ENCODE assay signal across 26 cellular contexts in genomic region chr21:43573921-43574320, GRCh38.
DNase-seq lines count a peak whose midpoint lies in the region; FAIRE-seq and TF ChIP-seq lines count a peak whose summit lies in the region.
"Had no signal": no experiment of that assay in that cellular context is flagged by ENCODE, and none has a peak within 500 bp of the region (broad histone marks: within the 10 kb centered on the region; RNA-seq: fewer than 3 reads in every experiment).

No MANE protein-coding gene starts in this region.

- H3K9ac ChIP-seq in kidney (ENCODE audit: low read length in 2 of 2) = no peak overlapping the region

- H3K4me1 ChIP-seq in HEK293 (ENCODE audit: control insufficient read depth, insufficient read depth, low read length) (no peaks in the 10 kb centered on the region), uterus (peaks cover 0 to 5% of the 10 kb centered on the region in 2 donors), kidney (ENCODE audit: control insufficient read depth in 1 of 2, insufficient read depth in 1 of 2, low read depth in 1 of 2, low read length in 2 of 2) (peaks cover 0 to 3% of the 10 kb centered on the region in 2 donors)
- H3K4me1 ChIP-seq: A549 had no signal

- H3K9me3 Mint-ChIP-seq in dendritic cell treated with granulocyte-macrophage colony-stimulating factor and Interleukin-4, amounts not matched to agents 40 ng/mL and 50 ng/mL, for 4 days = no peaks in the 10 kb centered on the region
- H3K9me3 Mint-ChIP-seq in osteocyte (ENCODE audit: unreplicated experiment) = no peaks in the 10 kb centered on the region
- H3K9me3 Mint-ChIP-seq: CD8-positive, alpha-beta memory T cell had no signal

- H3K36me3 ChIP-seq in HEK293 (ENCODE audit: control insufficient read depth in 2 of 2, insufficient read depth in 1 of 2, low read length in 2 of 2) (no peaks in the 10 kb centered on the region), uterus (no peaks in the 10 kb centered on the region), kidney (ENCODE audit: control insufficient read depth in 1 of 2, insufficient read depth in 2 of 2, low read length in 2 of 2) (no peaks in the 10 kb centered on the region)
- H3K36me3 ChIP-seq: SJCRH30 had no signal

- peaks cover 6% of the 10 kb centered on the region for H3K27me3 Mint-ChIP-seq in dendritic cell treated with granulocyte-macrophage colony-stimulating factor and Interleukin-4, amounts not matched to agents 40 ng/mL and 50 ng/mL, for 4 days
- H3K27me3 Mint-ChIP-seq in osteocyte (ENCODE audit: unreplicated experiment) = no peaks in the 10 kb centered on the region

- TF ChIP-seq CTCF in HEK293 (tag by site-specific recombination; IDR thresholded peaks at IDR 0.05) (no peak), osteocyte (IDR thresholded peaks at IDR 0.05) (no peak), uterus (IDR thresholded peaks at IDR 0.05) (no peak), kidney (IDR thresholded peaks at IDR 0.05; ENCODE audit: borderline replicate concordance, extremely low read depth, insufficient read depth) (no peak)

- POLR2A ChIA-PET in HEK293 (lab: Yijun Ruan, JAX) = no interaction called here

- no peaks in the 10 kb centered on the region for H3K27me3 ChIP-seq in uterus
- H3K27me3 ChIP-seq: SJCRH30 had no signal

- H3K27ac Mint-ChIP-seq in dendritic cell treated with granulocyte-macrophage colony-stimulating factor and Interleukin-4, amounts not matched to agents 40 ng/mL and 50 ng/mL, for 4 days = peak overlapping the region; percentile 85
- peak overlapping the region; percentile 44 for H3K27ac Mint-ChIP-seq in osteocyte (ENCODE audit: unreplicated experiment)

- H3K27ac ChIP-seq in HEK293 (ENCODE audit: extremely low read depth, low read depth, low read length) = no peak overlapping the region
- H3K27ac ChIP-seq in uterus = peak overlapping the region; percentile 91 to 92
- no peak overlapping the region for H3K27ac ChIP-seq in kidney (ENCODE audit: low read depth in 2 of 2, low read length in 2 of 2)
- H3K27ac ChIP-seq: C4-2B had no signal

- H3K36me3 Mint-ChIP-seq in dendritic cell treated with granulocyte-macrophage colony-stimulating factor and Interleukin-4, amounts not matched to agents 40 ng/mL and 50 ng/mL, for 4 days (ENCODE audit: low read depth) = no peaks in the 10 kb centered on the region
- no peaks in the 10 kb centered on the region for H3K36me3 Mint-ChIP-seq in osteocyte (ENCODE audit: unreplicated experiment)
- H3K36me3 Mint-ChIP-seq: CD8-positive, alpha-beta memory T cell had no signal

- CTCF ChIA-PET in HEK293 (lab: Yijun Ruan, JAX) = no interaction called here

- no peak for TF ChIP-seq POLR2A in uterus (IDR thresholded peaks at IDR 0.05)

- H3K4me3 Mint-ChIP-seq in dendritic cell treated with granulocyte-macrophage colony-stimulating factor and Interleukin-4, amounts not matched to agents 40 ng/mL and 50 ng/mL, for 4 days = no peak overlapping the region
- H3K4me3 Mint-ChIP-seq in osteocyte (ENCODE audit: unreplicated experiment) = no peak overlapping the region

- intact Hi-C loops in dendritic cell treated with granulocyte-macrophage colony-stimulating factor and Interleukin-4, amounts not matched to agents 40 ng/mL and 50 ng/mL, for 4 days (cut with micrococcal nuclease) = no loop called here
- intact Hi-C loops in uterus (cut with DNase I; ENCODE audit: low total_unique reads) = no loop called here
- intact Hi-C loops in kidney (cut with DNase I) = no loop called here

- H3K4me3 ChIP-seq in HEK293 (ENCODE audit: low read depth, low read length) (no peak overlapping the region), uterus (no peak overlapping the region), kidney (ENCODE audit: low read length in 2 of 2) (no peak overlapping the region)
- H3K4me3 ChIP-seq: A549, K562, SJCRH30 had no signal

- no peak for FAIRE-seq in kidney (lab: Jason Lieb, UNC)
- FAIRE-seq: A549, GM12892, HTR-8/SVneo, K562 had no signal

- H3K4me1 Mint-ChIP-seq in dendritic cell treated with granulocyte-macrophage colony-stimulating factor and Interleukin-4, amounts not matched to agents 40 ng/mL and 50 ng/mL, for 4 days (ENCODE audit: low read depth) = peaks cover 28% of the 10 kb centered on the region
- H3K4me1 Mint-ChIP-seq in osteocyte (ENCODE audit: unreplicated experiment) = peaks cover 34% of the 10 kb centered on the region
- H3K4me1 Mint-ChIP-seq: CD8-positive, alpha-beta memory T cell had no signal

- DNase-seq in osteocyte (ENCODE audit: extremely low spot score, unreplicated experiment) = no peak
- no peak for DNase-seq in uterus
- no peak for DNase-seq in kidney
- DNase-seq in GM03348 (ENCODE audit: low spot score) = no peak
- no peak for DNase-seq in activated T-cell treated with anti-CD3 and anti-CD28 coated beads, Interleukin-2, amount 50 U/mL, for 48 hours
- DNase-seq: AML-193; CD8-positive, alpha-beta memory T cell; DMS 273 treated with DMSO at 0.1 percent for 48 hours; DMS79; GF-D8; NCI-H1105 treated with DMSO at 0.1 percent for 48 hours; NCI-H146; NCI-H2029; NCI-H446; NCI-H524 treated with DMSO at 0.1 percent for 48 hours; NCI-H774; NK-92 treated with Interleukin-12 subunit alpha and Interleukin-12 subunit beta, amount 100 ng/mL, for 24 hours; PC-3 had no signal

- H3K9me3 ChIP-seq in HEK293 (ENCODE audit: control insufficient read depth, insufficient read depth, low read depth, low read length) = no peaks in the 10 kb centered on the region
- no peaks in the 10 kb centered on the region for H3K9me3 ChIP-seq in uterus
- no peaks in the 10 kb centered on the region for H3K9me3 ChIP-seq in kidney (ENCODE audit: control insufficient read depth in 1 of 2, low read length in 2 of 2)
- H3K9me3 ChIP-seq: A549, SJCRH30 had no signal

TF ChIP-seq in HEK293, 187 proteins besides CTCF, POLR2A, EP300 and RAD21:
- 0 out of 2 replicates have a peak, but pooled peaks have one; percentile 10 for TF ChIP-seq ZIC2 (tag by site-specific recombination; IDR thresholded peaks at IDR 0.05)
- TF ChIP-seq, protein P1, sequence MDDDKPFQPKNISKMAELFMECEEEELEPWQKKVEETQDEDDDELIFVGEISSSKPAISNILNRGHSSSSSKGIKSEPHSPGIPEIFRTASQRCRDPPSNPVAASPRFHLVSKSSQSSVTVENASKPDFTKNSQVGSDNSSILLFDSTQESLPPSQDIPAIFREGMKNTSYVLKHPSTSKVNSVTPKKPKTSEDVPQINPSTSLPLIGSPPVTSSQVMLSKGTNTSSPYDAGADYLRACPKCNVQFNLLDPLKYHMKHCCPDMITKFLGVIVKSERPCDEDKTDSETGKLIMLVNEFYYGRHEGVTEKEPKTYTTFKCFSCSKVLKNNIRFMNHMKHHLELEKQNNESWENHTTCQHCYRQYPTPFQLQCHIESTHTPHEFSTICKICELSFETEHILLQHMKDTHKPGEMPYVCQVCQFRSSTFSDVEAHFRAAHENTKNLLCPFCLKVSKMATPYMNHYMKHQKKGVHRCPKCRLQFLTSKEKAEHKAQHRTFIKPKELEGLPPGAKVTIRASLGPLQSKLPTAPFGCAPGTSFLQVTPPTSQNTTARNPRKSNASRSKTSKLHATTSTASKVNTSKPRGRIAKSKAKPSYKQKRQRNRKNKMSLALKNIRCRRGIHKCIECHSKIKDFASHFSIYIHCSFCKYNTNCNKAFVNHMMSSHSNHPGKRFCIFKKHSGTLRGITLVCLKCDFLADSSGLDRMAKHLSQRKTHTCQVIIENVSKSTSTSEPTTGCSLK (tag by site-specific recombination; IDR thresholded peaks at IDR 0.05) = no peak

Comparison
In these comparisons a context has a peak if more than half of its experiments do, and no peak if none do; other contexts are left out.
1. H3K27ac ChIP-seq: peak in uterus (2 of 2); none in HEK293 (single experiment) and kidney (0 of 2).